ENCODE assay signal across 8 cellular contexts in genomic region chr19:6531163-6531955, GRCh38.
DNase-seq lines count a peak whose midpoint lies in the region; ATAC-seq and TF ChIP-seq lines count a peak whose summit lies in the region.

No MANE protein-coding gene starts in this region.

- peak overlapping the region; percentile 15 to 89 (median 72) for H3K4me3 Mint-ChIP-seq in nephron

- peaks cover 23% of the 10 kb centered on the region for H3K4me1 ChIP-seq in KMS-11 (ENCODE audit: low read depth, poor library complexity, severe bottlenecking)

- no peaks in the 10 kb centered on the region for H4K20me1 ChIP-seq in KMS-11 (ENCODE audit: insufficient read depth)

- H3K9me3 Mint-ChIP-seq in nephron = peaks cover 12% of the 10 kb centered on the region

- ATAC-seq in HG03159 (IDR thresholded peaks at IDR 0.05; ENCODE audit: unreplicated experiment) = no peak
- no peak for ATAC-seq in GM21367 (IDR thresholded peaks at IDR 0.05; ENCODE audit: unreplicated experiment)

- H3K4me3 ChIP-seq in KMS-11 (IDR thresholded peaks at IDR 0.05; ENCODE audit: insufficient read depth, low read depth, low read length) (no peak overlapping the region), coronary artery (peak overlapping the region; percentile 76)

- H3K27ac ChIP-seq in C4-2B (peak overlapping the region; percentile 78), KMS-11 (no peak overlapping the region), coronary artery (peak overlapping the region in 1 of 2 donors; percentile 59)

- no peaks in the 10 kb centered on the region for H3K36me3 Mint-ChIP-seq in nephron (ENCODE audit: low read depth)

- no peaks in the 10 kb centered on the region for H3K79me2 ChIP-seq in KMS-11 (ENCODE audit: insufficient read depth, low read depth)

- peak overlapping the region; percentile 63 for H3K4me2 ChIP-seq in KMS-11

- no peaks in the 10 kb centered on the region for H3K36me3 ChIP-seq in KMS-11 (ENCODE audit: insufficient read depth)

- H3K27me3 Mint-ChIP-seq in nephron (ENCODE audit: low read depth) = peaks cover 74% of the 10 kb centered on the region

- H3K27me3 ChIP-seq in KMS-11 (ENCODE audit: insufficient read depth, low read depth) = peaks cover 16% of the 10 kb centered on the region; the same call in 1 of the 2 replicates

- no peak overlapping the region for H3K27ac Mint-ChIP-seq in nephron

- peak overlapping the region; percentile 66; the same call in 1 of the 2 replicates for H3K9ac ChIP-seq in KMS-11

- DNase-seq in coronary artery (ENCODE audit: low spot score) = no peak
- DNase-seq in NCI-H2029 (lab: John Stamatoyannopoulos, UW) = no peak
- no peak for DNase-seq in RPMI8226

- TF ChIP-seq CTCF in C4-2B (conservative IDR thresholded peaks at IDR 0.05) = no peak
- no peak for TF ChIP-seq CTCF in KMS-11 (conservative IDR thresholded peaks at IDR 0.05; ENCODE audit: low read depth, low read length)
- TF ChIP-seq CTCF in coronary artery (IDR thresholded peaks at IDR 0.05) = no peak
- TF ChIP-seq CTCF in nephron (IDR thresholded peaks at IDR 0.05; ENCODE audit: unreplicated experiment in 3 of 3) = no peak

- peaks cover 28% of the 10 kb centered on the region for H3K4me1 Mint-ChIP-seq in nephron

- H2AFZ ChIP-seq in KMS-11 (ENCODE audit: low read depth) = peak overlapping the region; percentile 84
